Comparison of ENCODE assay signal across 9 cellular contexts in the genomic region with DNA sequence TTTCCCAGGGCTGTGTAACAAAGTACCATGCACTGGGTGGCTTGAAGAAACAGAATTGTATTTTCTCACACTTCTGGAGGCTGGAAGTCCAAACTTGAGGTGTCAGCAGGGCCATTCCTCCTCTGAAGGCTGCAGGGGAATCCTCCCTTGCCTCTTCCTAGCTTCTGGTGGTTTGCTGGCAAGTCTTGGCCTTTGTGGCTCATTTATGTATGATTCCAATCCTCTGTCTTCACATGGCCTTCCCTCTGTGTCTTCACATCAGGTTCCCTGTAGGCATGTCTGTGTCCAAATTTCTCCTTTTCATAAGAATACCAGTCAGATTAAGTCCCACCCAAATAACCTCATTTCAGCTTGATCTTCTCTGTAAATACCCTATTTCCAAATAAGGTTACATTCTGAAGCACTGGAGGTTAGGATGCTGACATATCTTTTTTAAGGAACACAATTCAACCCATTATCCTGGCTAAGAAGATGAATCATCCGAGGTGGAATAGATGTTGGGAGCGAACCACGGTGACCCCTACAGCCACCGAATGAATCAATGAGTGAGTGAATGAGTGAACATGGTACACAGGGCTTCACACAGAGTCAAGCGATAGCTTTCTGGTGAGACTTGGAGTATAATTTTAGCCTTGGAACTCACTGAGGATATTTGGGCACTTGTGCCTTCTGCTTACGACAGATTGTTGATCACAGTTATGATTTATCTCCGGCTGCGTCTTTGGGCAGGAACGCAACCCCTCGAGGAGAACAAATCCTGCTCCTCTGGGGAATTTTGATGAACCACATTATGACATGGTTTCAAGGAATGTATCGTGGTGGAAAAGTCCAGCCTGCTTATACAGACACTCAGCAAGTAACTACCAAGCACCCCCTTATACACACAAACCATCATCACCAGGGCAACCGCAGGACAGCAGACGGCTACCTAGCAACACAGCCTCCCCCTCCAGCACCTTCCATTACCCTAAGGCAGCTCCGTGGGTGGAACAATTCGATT. TPM values are rescaled to one million over a fixed set of nuclear protein-coding genes. Genes with fewer than 3 reads are reported as not detected.
DNase-seq lines count a peak whose midpoint lies in the region; ATAC-seq, FAIRE-seq and TF ChIP-seq lines count a peak whose summit lies in the region.
"Had no signal": no experiment of that assay in that cellular context is flagged by ENCODE, and none has a peak within 500 bp of the region (broad histone marks: within the 10 kb centered on the region; RNA-seq: fewer than 3 reads in every experiment).

No MANE protein-coding gene starts in this region.

- peak; percentile 90 to 93 (median 92) for ATAC-seq in psoas muscle
- ATAC-seq in activated T-cell treated with anti-CD3 and anti-CD28 coated beads, Interleukin-2, amount 50 U/mL, for 72 hours (replicated peaks in 1 of 2) = no peak
- ATAC-seq: activated naive CD4-positive, alpha-beta T cell treated with anti-CD3 and anti-CD28 coated beads, Interleukin-2, amount 50 U/mL, for 72 hours had no signal

- peaks cover 57% of the 10 kb centered on the region for H3K4me1 ChIP-seq in SJSA1 (replicated peaks)
- peaks cover 28% of the 10 kb centered on the region for H3K4me1 ChIP-seq in fibroblast of lung (ENCODE audit: control insufficient read depth, extremely low read depth, insufficient read depth, low read length)
- peaks cover 23% of the 10 kb centered on the region for H3K4me1 ChIP-seq in psoas muscle

- no peaks in the 10 kb centered on the region for H3K79me2 ChIP-seq in fibroblast of lung (ENCODE audit: control insufficient read depth, insufficient read depth, low read length)

- TF ChIP-seq CTCF in fibroblast of lung (conservative IDR thresholded peaks at IDR 0.05 in 1 of 2, IDR thresholded peaks at IDR 0.05 in 1 of 2; ENCODE audit: low read depth in 1 of 2, low read length in 2 of 2) (no peak), psoas muscle (IDR thresholded peaks at IDR 0.05) (no peak)

- 26 to 32% (median 30%) methylated on average over 15 of the region's 15 CpGs for WGBS in psoas muscle, 3 donors

- H3K4me3 Mint-ChIP-seq in activated T-cell treated with anti-CD3 and anti-CD28 coated beads, Interleukin-2, amount 50 U/mL, for 72 hours = no peak overlapping the region

- no peak for TF ChIP-seq POLR2A in GM12892 (IDR thresholded peaks at IDR 0.05; ENCODE audit: low read depth, low read length)

- H3K36me3 Mint-ChIP-seq in activated T-cell treated with anti-CD3 and anti-CD28 coated beads, Interleukin-2, amount 50 U/mL, for 72 hours (ENCODE audit: insufficient read depth in 2 of 2) = no peaks in the 10 kb centered on the region
- H3K36me3 Mint-ChIP-seq: activated naive CD4-positive, alpha-beta T cell treated with anti-CD3 and anti-CD28 coated beads, Interleukin-2, amount 50 U/mL, for 72 hours had no signal

- peaks cover 16% of the 10 kb centered on the region for H3K4me1 Mint-ChIP-seq in activated T-cell treated with anti-CD3 and anti-CD28 coated beads, Interleukin-2, amount 50 U/mL, for 72 hours (ENCODE audit: low read depth)

- peaks cover 14% of the 10 kb centered on the region for H3K27me3 Mint-ChIP-seq in activated T-cell treated with anti-CD3 and anti-CD28 coated beads, Interleukin-2, amount 50 U/mL, for 72 hours (ENCODE audit: low read depth)

- H3K4me2 ChIP-seq in fibroblast of lung (ENCODE audit: extremely low read depth, insufficient read depth, low read length) = peak overlapping the region; percentile 33

- no peaks in the 10 kb centered on the region for H4K20me1 ChIP-seq in fibroblast of lung (ENCODE audit: control insufficient read depth, extremely low read depth, insufficient read depth, low read length)

- FAIRE-seq in GM12892 (lab: Jason Lieb, UNC) = no peak

- H3K9ac ChIP-seq in fibroblast of lung (ENCODE audit: insufficient read depth, low read length) = peak overlapping the region; percentile 41

- H3K9me3 ChIP-seq in SJSA1 (replicated peaks) = no peaks in the 10 kb centered on the region
- no peaks in the 10 kb centered on the region for H3K9me3 ChIP-seq in fibroblast of lung (ENCODE audit: control insufficient read depth, insufficient read depth, low read depth, low read length)
- no peaks in the 10 kb centered on the region for H3K9me3 ChIP-seq in psoas muscle

- intact Hi-C loops in psoas muscle (cut with DNase I) = no loop called here

- no peak overlapping the region for H2AFZ ChIP-seq in fibroblast of lung (ENCODE audit: low read length)

- H3K4me3 ChIP-seq in SJSA1 (no peak overlapping the region), fibroblast of lung (replicated peaks in 1 of 4; ENCODE audit: control extremely low read depth in 1 of 4, insufficient read depth in 1 of 4, low read depth in 3 of 4, low read length in 4 of 4) (peak overlapping the region in 1 of 4 experiments; percentile 18), psoas muscle (no peak overlapping the region)

- peak overlapping the region; percentile 96 for H3K27ac ChIP-seq in SJSA1
- H3K27ac ChIP-seq in fibroblast of lung (ENCODE audit: insufficient read depth, low read length) = peak overlapping the region; percentile 99
- H3K27ac ChIP-seq in psoas muscle = peak overlapping the region; percentile 74

- H3K27ac Mint-ChIP-seq in activated T-cell treated with anti-CD3 and anti-CD28 coated beads, Interleukin-2, amount 50 U/mL, for 72 hours = no peak overlapping the region
- H3K27ac Mint-ChIP-seq: activated naive CD4-positive, alpha-beta T cell treated with anti-CD3 and anti-CD28 coated beads, Interleukin-2, amount 50 U/mL, for 72 hours had no signal

- H3K9me3 Mint-ChIP-seq in activated T-cell treated with anti-CD3 and anti-CD28 coated beads, Interleukin-2, amount 50 U/mL, for 72 hours = no peaks in the 10 kb centered on the region

- H3K36me3 ChIP-seq in SJSA1 (no peaks in the 10 kb centered on the region), fibroblast of lung (ENCODE audit: control insufficient read depth, insufficient read depth, low read length) (no peaks in the 10 kb centered on the region), psoas muscle (ENCODE audit: insufficient read depth in 1 of 2, low read depth in 1 of 2) (no peaks in the 10 kb centered on the region)

- DNase-seq in Daoy (ENCODE audit: low read depth) (peak; percentile 94), SJSA1 (ENCODE audit: low read depth in 1 of 2, low spot score in 2 of 2) (peak; percentile 95 to 96), fibroblast of lung (ENCODE audit: low read depth in 2 of 2) (peak; percentile 99 to 100), psoas muscle (peak; percentile 40 to 72), superior temporal gyrus (ENCODE audit: extremely low spot score) (no peak), OCI-M2 (lab: John Stamatoyannopoulos, UW; ENCODE audit: unreplicated experiment) (no peak), GM12892 (ENCODE audit: insufficient read length) (no peak)
- no peak for DNase-seq in activated T-cell treated with anti-CD3 and anti-CD28 coated beads, Interleukin-2, amount 50 U/mL, for 72 hours

- H3K27me3 ChIP-seq in SJSA1 (replicated peaks) = no peaks in the 10 kb centered on the region
- H3K27me3 ChIP-seq in fibroblast of lung (ENCODE audit: control insufficient read depth, insufficient read depth, low read length) = no peaks in the 10 kb centered on the region
- H3K27me3 ChIP-seq in psoas muscle (ENCODE audit: insufficient read depth in 3 of 3, low read length in 2 of 3) = no peaks in the 10 kb centered on the region

RNA-seq across cellular contexts. Expression of a gene that starts 34.3 kb away (rescaled TPM):
- total RNA-seq in Daoy (2014; rRNA removed; shearing (Covaris generic)) = 135 and 178 TPM in 2 replicates
- total RNA-seq in SJSA1 (2014; rRNA removed; shearing (Covaris generic)) = 42.8 and 59.8 TPM in 2 replicates
- total RNA-seq in fibroblast of lung (88.6 and 275 TPM in 2 replicates), psoas muscle (10 to 100 TPM; 14.0 to 45.7 (median 29.0) TPM)
- polyA plus RNA-seq in fibroblast of lung (78.5 and 120 TPM in 2 replicates), psoas muscle (10 to 100 TPM in 2 of 3 donors, 1 to 10 TPM in 1; 6.8 to 15.0 (median 11.7) TPM)
- polyA plus RNA-seq in fibroblast of lung (2012) = 125 and 167 TPM in 2 replicates
- polyA minus RNA-seq in fibroblast of lung (ENCODE audit: low replicate concordance) = 234 and 390 TPM in 2 replicates
- 1.1 TPM for polyA plus RNA-seq in GM12892 (2012; ENCODE audit: missing spikeins)
- total RNA-seq in activated T-cell treated with anti-CD3 and anti-CD28 coated beads, Interleukin-2, amount 50 U/mL, for 72 hours = 100 to 1,000 TPM; 227 to 322 TPM

Comparison
In these comparisons a context has a peak if more than half of its experiments do, and no peak if none do; other contexts are left out.
1. DNase-seq: peak in Daoy (single experiment), SJSA1 (2 of 2), fibroblast of lung (2 of 2) and psoas muscle (2 of 2); none in superior temporal gyrus (single experiment), OCI-M2 (single experiment), GM12892 (single experiment) and activated T-cell treated with anti-CD3 and anti-CD28 coated beads, Interleukin-2, amount 50 U/mL, for 72 hours (0 of 2).
2. ATAC-seq: peak in psoas muscle (4 of 4); none in activated T-cell treated with anti-CD3 and anti-CD28 coated beads, Interleukin-2, amount 50 U/mL, for 72 hours (0 of 2).
3. Peak in every context shown above with its lines, with median percentiles within 50 percentile points of each other: H3K27ac ChIP-seq.